ENCODE assay signal across 24 cellular contexts in genomic region chr18:31738460-31739407, GRCh38. TPM values are rescaled to one million over a fixed set of nuclear protein-coding genes. Genes with fewer than 3 reads are reported as not detected.
DNase-seq lines count a peak whose midpoint lies in the region; FAIRE-seq and TF ChIP-seq lines count a peak whose summit lies in the region.
"Had no signal": no experiment of that assay in that cellular context is flagged by ENCODE, and none has a peak within 500 bp of the region (broad histone marks: within the 10 kb centered on the region; RNA-seq: fewer than 3 reads in every experiment).

No MANE protein-coding gene starts in this region.

- POLR2A ChIA-PET in HEK293 (lab: Yijun Ruan, JAX), result interaction anchor here (0.6 kb wide), 1 partner anchor 289 kb away, joined by 5 read pairs; no protein-coding TSS in a partner anchor

- H3K36me3 Mint-ChIP-seq in osteocyte (ENCODE audit: unreplicated experiment), result no peaks in the 10 kb centered on the region
- H3K36me3 Mint-ChIP-seq: activated naive CD8-positive, alpha-beta T cell treated with anti-CD3 and anti-CD28 coated beads, Interleukin-2, amount 10 ng/mL, durations not matched to agents 7 days and 5 days; T-cell had no signal

- no peak overlapping the region for H3K27ac ChIP-seq in HEK293 (ENCODE audit: extremely low read depth, low read depth, low read length)
- H3K27ac ChIP-seq: heart left ventricle, prostate gland, tibial artery had no signal

- TF ChIP-seq CTCF in HEK293 (tag by site-specific recombination; IDR thresholded peaks at IDR 0.05) (no peak), epithelial cell of proximal tubule (conservative IDR thresholded peaks at IDR 0.05; ENCODE audit: low read depth, low read length) (no peak), osteocyte (IDR thresholded peaks at IDR 0.05) (no peak)

- H3K4me1 ChIP-seq in HEK293 (ENCODE audit: control insufficient read depth, insufficient read depth, low read length), result no peaks in the 10 kb centered on the region
- H3K4me1 ChIP-seq: prostate gland, tibial artery had no signal

- H3K4me3 ChIP-seq in HEK293 (ENCODE audit: low read depth, low read length) (no peak overlapping the region), epithelial cell of proximal tubule (ENCODE audit: low read depth, low read length) (no peak overlapping the region)
- H3K4me3 ChIP-seq: body of pancreas, heart left ventricle, prostate gland, tibial artery had no signal

- CTCF ChIA-PET in HEK293 (lab: Yijun Ruan, JAX), result interaction anchor here (0.8 to 9.5 kb wide), 7 partner anchors 11 to 248 kb away, joined by 3 to 80 read pairs (median 5); no protein-coding TSS in a partner anchor

- no peak overlapping the region for H3K4me3 Mint-ChIP-seq in osteocyte (ENCODE audit: unreplicated experiment)
- H3K4me3 Mint-ChIP-seq: activated CD4-positive, alpha-beta T cell treated with anti-CD3 and anti-CD28 coated beads, Interleukin-2, amount 10 ng/mL, durations not matched to agents 24 days and 14 days; activated naive CD8-positive, alpha-beta T cell treated with anti-CD3 and anti-CD28 coated beads, Interleukin-2, amount 10 ng/mL, durations not matched to agents 7 days and 5 days; neural crest cell; stimulated activated naive CD8-positive, alpha-beta T cell treated with anti-CD3 and anti-CD28 coated beads, Interleukin-15, Interleukin-2, amounts not matched to agents 100 ng/mL and 50 ng/mL, for 24 hours; T-cell had no signal

- no peaks in the 10 kb centered on the region for H3K36me3 ChIP-seq in HEK293 (ENCODE audit: control insufficient read depth in 2 of 2, insufficient read depth in 1 of 2, low read length in 2 of 2)
- H3K36me3 ChIP-seq: heart left ventricle, prostate gland, tibial artery had no signal

- H3K4me1 Mint-ChIP-seq in osteocyte (ENCODE audit: unreplicated experiment), result no peaks in the 10 kb centered on the region
- H3K4me1 Mint-ChIP-seq: activated CD4-positive, alpha-beta T cell treated with anti-CD3 and anti-CD28 coated beads, Interleukin-2, amount 10 ng/mL, durations not matched to agents 24 days and 14 days; activated naive CD8-positive, alpha-beta T cell treated with anti-CD3 and anti-CD28 coated beads, Interleukin-2, amount 10 ng/mL, durations not matched to agents 7 days and 5 days; neural crest cell; T-cell had no signal

- peaks cover 6% of the 10 kb centered on the region for H3K9me3 Mint-ChIP-seq in osteocyte (ENCODE audit: unreplicated experiment)
- H3K9me3 Mint-ChIP-seq: activated CD4-positive, alpha-beta T cell treated with anti-CD3 and anti-CD28 coated beads, Interleukin-2, amount 10 ng/mL, durations not matched to agents 24 days and 14 days; activated naive CD8-positive, alpha-beta T cell treated with anti-CD3 and anti-CD28 coated beads, Interleukin-2, amount 10 ng/mL, durations not matched to agents 7 days and 5 days had no signal

- peaks cover 8% of the 10 kb centered on the region for H3K27me3 Mint-ChIP-seq in osteocyte (ENCODE audit: unreplicated experiment)

- no peak overlapping the region for H3K27ac Mint-ChIP-seq in osteocyte (ENCODE audit: unreplicated experiment)
- H3K27ac Mint-ChIP-seq: activated CD4-positive, alpha-beta T cell treated with anti-CD3 and anti-CD28 coated beads, Interleukin-2, amount 10 ng/mL, durations not matched to agents 24 days and 14 days; activated naive CD8-positive, alpha-beta T cell treated with anti-CD3 and anti-CD28 coated beads, Interleukin-2, amount 10 ng/mL, durations not matched to agents 7 days and 5 days; stimulated activated naive CD8-positive, alpha-beta T cell treated with anti-CD3 and anti-CD28 coated beads, Interleukin-15, Interleukin-2, amounts not matched to agents 100 ng/mL and 50 ng/mL, for 24 hours; T-cell had no signal

- no peak for FAIRE-seq in RCC 7860 (lab: Jason Lieb, UNC)
- FAIRE-seq: GM19239 had no signal

- DNase-seq in RCC 7860 (ENCODE audit: low spot score) (peak; percentile 33), epithelial cell of proximal tubule (ENCODE audit: low read depth) (peak; percentile 40), renal cortical epithelial cell (ENCODE audit: low read depth) (peak; percentile 35), NCI-H1694 (lab: John Stamatoyannopoulos, UW) (no peak), osteocyte (ENCODE audit: extremely low spot score, unreplicated experiment) (no peak), AML-193 (lab: John Stamatoyannopoulos, UW) (no peak)
- DNase-seq: activated CD4-positive, alpha-beta T cell treated with anti-CD3 and anti-CD28 coated beads, Interleukin-2, amount 10 ng/mL, durations not matched to agents 24 days and 14 days; activated naive CD8-positive, alpha-beta T cell treated with anti-CD3 and anti-CD28 coated beads, Interleukin-2, amount 10 ng/mL, durations not matched to agents 7 days and 5 days; body of pancreas; EL; GOT3; heart left ventricle; KG1; left ventricle myocardium superior; NCI-H524 treated with DMSO at 0.1 percent for 48 hours; SHP77 treated with DMSO at 0.1 percent for 48 hours; stimulated activated CD4-positive, alpha-beta T cell treated with anti-CD3 and anti-CD28 coated beads, Interleukin-4, amount 100 ng/mL, for 1 hour; T-cell; tibial artery had no signal

- H3K9me3 ChIP-seq in HEK293 (ENCODE audit: control insufficient read depth, insufficient read depth, low read depth, low read length), result no peaks in the 10 kb centered on the region
- H3K9me3 ChIP-seq: body of pancreas, prostate gland, tibial artery had no signal

TF ChIP-seq in HEK293, 187 proteins besides CTCF, POLR2A, EP300 and RAD21:
- TF ChIP-seq ZNF555 (tag by site-specific recombination; conservative IDR thresholded peaks at IDR 0.05) (no peak), SETDB1 (IDR thresholded peaks at IDR 0.05; ENCODE audit: insufficient read length, low read length) (peak; percentile 93), ZNF10 (tag by site-specific recombination; IDR thresholded peaks at IDR 0.05) (no peak)

RNA-seq across cellular contexts. Expression of gene SLC25A52, which starts 21.9 kb away (rescaled TPM):
- total RNA-seq in epithelial cell of proximal tubule (not detected in 2 replicates), renal cortical epithelial cell (0.80 TPM in 1 of 2 replicates, not detected in the other), osteocyte (not detected in 2 replicates)
- total RNA-seq: activated CD4-positive, alpha-beta T cell treated with anti-CD3 and anti-CD28 coated beads, Interleukin-2, amount 10 ng/mL, durations not matched to agents 24 days and 14 days; body of pancreas; heart left ventricle; left ventricle myocardium superior; neural crest cell; T-cell had no signal

RNA-seq across cellular contexts. Expression of gene B4GALT6, which starts 54.4 kb away (rescaled TPM):
- total RNA-seq in epithelial cell of proximal tubule (7.4 and 20.8 TPM in 2 replicates), renal cortical epithelial cell (6.4 and 6.9 TPM in 2 replicates), osteocyte (13.9 and 14.4 TPM in 2 replicates)

Comparison
In these comparisons a context has a peak if more than half of its experiments do, and no peak if none do; other contexts are left out.
1. DNase-seq: peak in RCC 7860 (single experiment), epithelial cell of proximal tubule (single experiment) and renal cortical epithelial cell (single experiment); none in NCI-H1694 (single experiment), osteocyte (single experiment) and AML-193 (0 of 2).